28 cellular contexts compared by ENCODE assay signal in the genomic region with DNA sequence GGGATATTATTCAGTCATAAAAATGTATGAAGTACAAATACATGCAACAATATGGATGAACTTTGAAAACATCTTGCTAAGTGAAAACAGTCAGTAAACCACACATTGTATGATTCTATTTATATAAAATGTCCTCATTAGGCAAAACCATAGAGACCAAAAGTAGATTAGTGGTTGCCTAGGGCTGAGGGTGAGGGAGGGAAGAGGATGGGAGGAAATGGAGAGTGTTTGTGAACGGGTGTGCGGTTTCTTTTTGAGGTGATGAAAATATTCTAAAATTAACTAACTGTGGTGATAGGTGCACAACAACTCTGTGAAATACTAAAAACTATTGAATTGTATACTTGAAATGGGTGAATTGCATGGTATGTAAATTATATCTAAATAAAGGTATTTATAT. TPM values are rescaled to one million over a fixed set of nuclear protein-coding genes. Genes with fewer than 3 reads are reported as not detected.
A peak's percentile ranks its signal among the peaks of the same experiment; 100 is the strongest.
DNase-seq lines count a peak whose midpoint lies in the region; ATAC-seq lines count a peak whose summit lies in the region.
"Had no signal": no experiment of that assay in that cellular context is flagged by ENCODE, and none has a peak within 500 bp of the region (broad histone marks: within the 10 kb centered on the region; RNA-seq: fewer than 3 reads in every experiment).

No MANE protein-coding gene starts in this region.

- intact Hi-C loops in activated CD4-positive, alpha-beta T cell treated with anti-CD3 and anti-CD28 coated beads, Interleukin-2, amount 10 ng/mL, durations not matched to agents 24 days and 14 days (cut with micrococcal nuclease) = no loop called here

- H3K36me3 Mint-ChIP-seq in activated CD4-positive, alpha-beta T cell treated with anti-CD3 and anti-CD28 coated beads, Interleukin-2, amount 10 ng/mL, durations not matched to agents 24 days and 14 days (ENCODE audit: low read depth) = no peaks in the 10 kb centered on the region
- H3K36me3 Mint-ChIP-seq in activated CD8-positive, alpha-beta T cell treated with anti-CD3 and anti-CD28 coated beads, Interleukin-2, amount 10 ng/mL, durations not matched to agents 7 days and 5 days (ENCODE audit: low read depth) = no peaks in the 10 kb centered on the region
- H3K36me3 Mint-ChIP-seq: CD14-positive monocyte; naive thymus-derived CD8-positive, alpha-beta T cell had no signal

- POLR2A ChIA-PET in activated CD8-positive, alpha-beta T cell treated with anti-CD3 and anti-CD28 coated beads, Interleukin-2, amount 10 ng/mL, durations not matched to agents 7 days and 5 days (lab: Charles Lee) = no interaction called here

- CTCF ChIA-PET in activated CD8-positive, alpha-beta T cell treated with anti-CD3 and anti-CD28 coated beads, Interleukin-2, amount 10 ng/mL, durations not matched to agents 7 days and 5 days (lab: Charles Lee) = no interaction called here

- no peak overlapping the region for H3K4me3 Mint-ChIP-seq in activated CD4-positive, alpha-beta T cell treated with anti-CD3 and anti-CD28 coated beads, Interleukin-2, amount 10 ng/mL, durations not matched to agents 24 days and 14 days
- no peak overlapping the region for H3K4me3 Mint-ChIP-seq in activated CD8-positive, alpha-beta T cell treated with anti-CD3 and anti-CD28 coated beads, Interleukin-2, amount 10 ng/mL, durations not matched to agents 7 days and 5 days
- H3K4me3 Mint-ChIP-seq: activated B cell treated with CpG ODN at 0.5 μM for 24 hours; activated naive CD4-positive, alpha-beta T cell treated with anti-CD3 and anti-CD28 coated beads for 36 hours; CD14-positive monocyte had no signal

- H3K4me1 Mint-ChIP-seq in activated CD4-positive, alpha-beta T cell treated with anti-CD3 and anti-CD28 coated beads, Interleukin-2, amount 10 ng/mL, durations not matched to agents 24 days and 14 days = peaks cover 3% of the 10 kb centered on the region
- H3K4me1 Mint-ChIP-seq in activated CD8-positive, alpha-beta T cell treated with anti-CD3 and anti-CD28 coated beads, Interleukin-2, amount 10 ng/mL, durations not matched to agents 7 days and 5 days (ENCODE audit: low read depth) = peaks cover 11% of the 10 kb centered on the region
- H3K4me1 Mint-ChIP-seq: activated B cell treated with CpG ODN at 0.5 μM for 24 hours, CD14-positive monocyte had no signal

- no peaks in the 10 kb centered on the region for H3K9me3 Mint-ChIP-seq in activated CD4-positive, alpha-beta T cell treated with anti-CD3 and anti-CD28 coated beads, Interleukin-2, amount 10 ng/mL, durations not matched to agents 24 days and 14 days
- no peaks in the 10 kb centered on the region for H3K9me3 Mint-ChIP-seq in activated CD8-positive, alpha-beta T cell treated with anti-CD3 and anti-CD28 coated beads, Interleukin-2, amount 10 ng/mL, durations not matched to agents 7 days and 5 days (ENCODE audit: insufficient read depth)
- H3K9me3 Mint-ChIP-seq: activated B cell treated with CpG ODN at 0.5 μM for 24 hours; activated naive CD4-positive, alpha-beta T cell treated with anti-CD3 and anti-CD28 coated beads for 36 hours; CD14-positive monocyte; naive thymus-derived CD8-positive, alpha-beta T cell had no signal

- peak; percentile 55 for DNase-seq in activated CD4-positive, alpha-beta T cell treated with anti-CD3 and anti-CD28 coated beads, Interleukin-2, amount 10 ng/mL, durations not matched to agents 24 days and 14 days
- DNase-seq in activated CD4-positive, alpha-beta T cell treated with anti-CD3 and anti-CD28 coated beads for 1 hour = no peak
- DNase-seq in activated CD8-positive, alpha-beta T cell treated with anti-CD3 and anti-CD28 coated beads, Interleukin-2, amount 10 ng/mL, durations not matched to agents 7 days and 5 days = peak; percentile 31
- DNase-seq in pons (ENCODE audit: low spot score) = no peak
- DNase-seq in stimulated activated CD4-positive, alpha-beta T cell treated with anti-CD3 and anti-CD28 coated beads, Interleukin-2, amount 100 ng/mL, for 48 hours = no peak
- DNase-seq: 8988T; activated B cell treated with CpG ODN at 0.5 μM for 24 hours; activated naive CD4-positive, alpha-beta T cell treated with anti-CD3 and anti-CD28 coated beads for 36 hours; activated T-cell treated with anti-CD3 and anti-CD28 coated beads, Interleukin-2, amount 50 U/mL, for 1 hour; amygdala; effector CD8-positive, alpha-beta T cell; glutamatergic neuron; GM23248; IMR-90; NCI-H2029 treated with DMSO at 0.1 percent for 48 hours; NCI-H526 treated with DMSO at 0.1 percent for 48 hours; occipital lobe; SIG-M5; stomach; thyroid gland had no signal

- H3K27ac Mint-ChIP-seq in activated CD4-positive, alpha-beta T cell treated with anti-CD3 and anti-CD28 coated beads, Interleukin-2, amount 10 ng/mL, durations not matched to agents 24 days and 14 days = no peak overlapping the region
- no peak overlapping the region for H3K27ac Mint-ChIP-seq in activated CD8-positive, alpha-beta T cell treated with anti-CD3 and anti-CD28 coated beads, Interleukin-2, amount 10 ng/mL, durations not matched to agents 7 days and 5 days
- H3K27ac Mint-ChIP-seq: activated B cell treated with CpG ODN at 0.5 μM for 24 hours; activated naive CD4-positive, alpha-beta T cell treated with anti-CD3 and anti-CD28 coated beads for 36 hours; CD14-positive monocyte; naive thymus-derived CD8-positive, alpha-beta T cell had no signal

- ATAC-seq in GM19351 (IDR thresholded peaks at IDR 0.05; ENCODE audit: unreplicated experiment) (peak; percentile 89), HG03520 (IDR thresholded peaks at IDR 0.05; ENCODE audit: unreplicated experiment) (peak; percentile 51), GM18498 (IDR thresholded peaks at IDR 0.05; ENCODE audit: unreplicated experiment) (no peak)
- ATAC-seq in activated CD8-positive, alpha-beta T cell treated with anti-CD3 and anti-CD28 coated beads, Interleukin-2, amount 10 ng/mL, durations not matched to agents 7 days and 5 days = no peak

- H3K27me3 Mint-ChIP-seq in activated CD4-positive, alpha-beta T cell treated with anti-CD3 and anti-CD28 coated beads, Interleukin-2, amount 10 ng/mL, durations not matched to agents 24 days and 14 days = no peaks in the 10 kb centered on the region
- no peaks in the 10 kb centered on the region for H3K27me3 Mint-ChIP-seq in activated CD8-positive, alpha-beta T cell treated with anti-CD3 and anti-CD28 coated beads, Interleukin-2, amount 10 ng/mL, durations not matched to agents 7 days and 5 days (ENCODE audit: low read depth)
- H3K27me3 Mint-ChIP-seq: activated B cell treated with CpG ODN at 0.5 μM for 24 hours; naive thymus-derived CD8-positive, alpha-beta T cell had no signal

RNA-seq across cellular contexts. Expression of a gene that starts 29.6 kb away (rescaled TPM):
- total RNA-seq in activated CD4-positive, alpha-beta T cell treated with anti-CD3 and anti-CD28 coated beads, Interleukin-2, amount 10 ng/mL, durations not matched to agents 24 days and 14 days = not detected in 2 replicates
- total RNA-seq in activated CD8-positive, alpha-beta T cell treated with anti-CD3 and anti-CD28 coated beads, Interleukin-2, amount 10 ng/mL, durations not matched to agents 7 days and 5 days = not detected
- total RNA-seq: activated B cell treated with CpG ODN at 0.5 μM for 24 hours; activated naive CD4-positive, alpha-beta T cell treated with anti-CD3 and anti-CD28 coated beads for 36 hours; breast epithelium; Daoy; epithelial cell of proximal tubule; GM23248; IMR-90; naive thymus-derived CD8-positive, alpha-beta T cell; occipital lobe; stomach; thyroid gland had no signal

RNA-seq across cellular contexts. Expression of a gene that starts 52.0 kb away (rescaled TPM):
- total RNA-seq in activated CD4-positive, alpha-beta T cell treated with anti-CD3 and anti-CD28 coated beads, Interleukin-2, amount 10 ng/mL, durations not matched to agents 24 days and 14 days = not detected in 2 replicates
- total RNA-seq in activated CD8-positive, alpha-beta T cell treated with anti-CD3 and anti-CD28 coated beads, Interleukin-2, amount 10 ng/mL, durations not matched to agents 7 days and 5 days = 1 to 10 TPM; 1.0 to 1.7 TPM
- total RNA-seq: activated B cell treated with CpG ODN at 0.5 μM for 24 hours, epithelial cell of proximal tubule, IMR-90 had no signal

Comparison
In these comparisons a context has a peak if more than half of its experiments do, and no peak if none do; other contexts are left out.
1. DNase-seq: peak in activated CD4-positive, alpha-beta T cell treated with anti-CD3 and anti-CD28 coated beads, Interleukin-2, amount 10 ng/mL, durations not matched to agents 24 days and 14 days (single experiment) and activated CD8-positive, alpha-beta T cell treated with anti-CD3 and anti-CD28 coated beads, Interleukin-2, amount 10 ng/mL, durations not matched to agents 7 days and 5 days (single experiment); none in activated CD4-positive, alpha-beta T cell treated with anti-CD3 and anti-CD28 coated beads for 1 hour (single experiment), pons (single experiment) and stimulated activated CD4-positive, alpha-beta T cell treated with anti-CD3 and anti-CD28 coated beads, Interleukin-2, amount 100 ng/mL, for 48 hours (0 of 2).
2. ATAC-seq: peak in GM19351 (single experiment) and HG03520 (single experiment); none in activated CD8-positive, alpha-beta T cell treated with anti-CD3 and anti-CD28 coated beads, Interleukin-2, amount 10 ng/mL, durations not matched to agents 7 days and 5 days (single experiment) and GM18498 (single experiment).